Comparison of ENCODE assay signal across 8 cellular contexts in the genomic region with DNA sequence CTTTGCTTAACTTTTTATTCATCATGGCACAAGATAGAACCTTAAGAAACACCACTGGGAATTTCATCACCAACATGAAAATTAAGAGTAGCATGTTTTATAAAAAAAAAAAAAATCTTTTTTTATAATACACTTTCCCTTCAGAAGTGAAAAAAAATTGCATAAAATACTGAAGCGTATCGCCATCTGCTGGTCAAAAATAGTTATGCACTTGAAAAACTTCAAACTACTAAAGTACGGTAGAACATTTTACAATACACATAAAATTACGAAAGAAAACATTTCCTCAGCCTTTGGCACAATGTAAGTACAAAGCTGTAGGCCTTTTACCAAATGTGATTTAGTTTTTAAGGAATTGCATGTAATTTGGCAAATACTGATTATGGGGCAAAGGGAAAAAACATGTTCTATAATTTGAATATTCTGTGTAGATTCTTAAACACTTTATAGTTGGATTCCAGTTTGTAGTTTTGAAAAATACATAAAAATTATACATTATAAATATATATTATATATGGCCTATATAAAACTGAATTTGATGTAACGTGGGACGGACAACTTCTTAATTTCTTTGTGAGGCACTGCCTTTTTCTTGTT. TPM values are rescaled to one million over a fixed set of nuclear protein-coding genes. Genes with fewer than 3 reads are reported as not detected.
DNase-seq lines count a peak whose midpoint lies in the region; ATAC-seq and TF ChIP-seq lines count a peak whose summit lies in the region.

No MANE protein-coding gene starts in this region.

- TF ChIP-seq CTCF in neutrophil (IDR thresholded peaks at IDR 0.05): peak; percentile 53

- H3K79me1 ChIP-seq in neuronal stem cell (ENCODE audit: low read depth, low read length): no peaks in the 10 kb centered on the region

- H3K4me2 ChIP-seq in neuronal stem cell (ENCODE audit: insufficient read depth, low read length, poor library complexity, severe bottlenecking): no peak overlapping the region

- H4K91ac ChIP-seq in neuronal stem cell (ENCODE audit: low read depth, low read length, poor library complexity): no peak overlapping the region

- no peak overlapping the region for H2BK120ac ChIP-seq in neuronal stem cell (ENCODE audit: low read depth, low read length)

- no peak overlapping the region for H2AK5ac ChIP-seq in neuronal stem cell (ENCODE audit: low read depth, low read length)

- no peak overlapping the region for H3K18ac ChIP-seq in neuronal stem cell (ENCODE audit: low read length)

- H3K4me3 ChIP-seq in neutrophil (ENCODE audit: low read depth in 1 of 2, low read length in 1 of 2) (no peak overlapping the region), neuronal stem cell (ENCODE audit: low read length in 2 of 2) (no peak overlapping the region)

- no peak overlapping the region for H2BK12ac ChIP-seq in neuronal stem cell (ENCODE audit: low read length)

- no peaks in the 10 kb centered on the region for H3K36me3 ChIP-seq in neutrophil
- H3K36me3 ChIP-seq in neuronal stem cell (replicated peaks in 1 of 2; ENCODE audit: control insufficient read depth in 2 of 2, insufficient read depth in 2 of 2, low read length in 2 of 2): no peaks in the 10 kb centered on the region

- H3K4ac ChIP-seq in neuronal stem cell (ENCODE audit: low read length): no peak overlapping the region

- no peak overlapping the region for H4K8ac ChIP-seq in neuronal stem cell (ENCODE audit: low read depth, low read length)

- H3K23ac ChIP-seq in neuronal stem cell (ENCODE audit: low read depth, low read length, poor library complexity): no peak overlapping the region

- no peak overlapping the region for H3K27ac ChIP-seq in neutrophil
- H3K27ac ChIP-seq in neuronal stem cell (replicated peaks; ENCODE audit: low read length): no peak overlapping the region

- H3K27me3 ChIP-seq in neutrophil (peaks cover 13% of the 10 kb centered on the region), neuronal stem cell (ENCODE audit: control insufficient read depth in 3 of 3, insufficient read depth in 3 of 3, low read depth in 1 of 3, low read length in 3 of 3) (no peaks in the 10 kb centered on the region)

- no peak overlapping the region for H2BK15ac ChIP-seq in neuronal stem cell (ENCODE audit: low read length)

- H3K4me1 ChIP-seq in neutrophil (ENCODE audit: control insufficient read depth in 1 of 2, insufficient read depth in 1 of 2, low read depth in 1 of 2, low read length in 1 of 2) (no peaks in the 10 kb centered on the region), neuronal stem cell (ENCODE audit: control insufficient read depth in 2 of 2, insufficient read depth in 1 of 2, low read depth in 1 of 2, low read length in 2 of 2) (no peaks in the 10 kb centered on the region)

- H3K9me3 ChIP-seq in neutrophil (no peaks in the 10 kb centered on the region), neuronal stem cell (replicated peaks in 1 of 2; ENCODE audit: control insufficient read depth in 2 of 2, insufficient read depth in 1 of 2, low read depth in 1 of 2, low read length in 2 of 2) (no peaks in the 10 kb centered on the region)

- no peak overlapping the region for H2AFZ ChIP-seq in neuronal stem cell (ENCODE audit: low read length)

- H3K9ac ChIP-seq in neuronal stem cell (ENCODE audit: low read depth, low read length, poor library complexity): no peak overlapping the region

- no peak overlapping the region for H2BK5ac ChIP-seq in neuronal stem cell (ENCODE audit: low read length)

- WGBS in neuronal stem cell (ENCODE audit: extremely low coverage in 2 of 2, insufficient read length in 2 of 2, insufficient replicate concordance in 1 of 2), 2 donors: no CpG with 5 or more reads among the region's 6 CpGs

- no peak for ATAC-seq in stimulated activated naive CD8-positive, alpha-beta T cell treated with anti-CD3 and anti-CD28 coated beads, Interleukin-15, Interleukin-2, amounts not matched to agents 100 U/mL and 50 U/mL, for 24 hours

- no peak overlapping the region for H3K14ac ChIP-seq in neuronal stem cell (ENCODE audit: low read length)

- DNase-seq in NCI-H748 (lab: John Stamatoyannopoulos, UW; ENCODE audit: unreplicated experiment) (peak; percentile 21), NCI-H748 treated with DMSO at 0.1 percent for 48 hours (lab: John Stamatoyannopoulos, UW) (no peak), NAMALWA (ENCODE audit: low spot score) (peak; percentile 57), dermis blood vessel endothelial cell (peak; percentile 59), neuronal stem cell (ENCODE audit: low spot score) (no peak), nucleus accumbens (lab: John Stamatoyannopoulos, UW) (no peak)
- no peak for DNase-seq in stimulated activated naive CD8-positive, alpha-beta T cell treated with anti-CD3 and anti-CD28 coated beads, Interleukin-15, Interleukin-2, amounts not matched to agents 100 U/mL and 50 U/mL, for 24 hours

RNA-seq across cellular contexts. Expression of gene HCCS, which starts 26.5 kb away (rescaled TPM):
- total RNA-seq in dermis blood vessel endothelial cell: 17.2 and 21.9 TPM in 2 replicates
- 20.8 TPM for polyA plus RNA-seq in neuronal stem cell (2013, experiment 1 of 2)
- polyA plus RNA-seq in neuronal stem cell (2013, experiment 2 of 2): 19.9 TPM

Comparison
In these comparisons a context has a peak if more than half of its experiments do, and no peak if none do; other contexts are left out.
1. DNase-seq: peak in NCI-H748 (single experiment), NAMALWA (single experiment) and dermis blood vessel endothelial cell (single experiment); none in NCI-H748 treated with DMSO at 0.1 percent for 48 hours (single experiment), stimulated activated naive CD8-positive, alpha-beta T cell treated with anti-CD3 and anti-CD28 coated beads, Interleukin-15, Interleukin-2, amounts not matched to agents 100 U/mL and 50 U/mL, for 24 hours (single experiment), neuronal stem cell (single experiment) and nucleus accumbens (0 of 56).